In the genomic region with DNA sequence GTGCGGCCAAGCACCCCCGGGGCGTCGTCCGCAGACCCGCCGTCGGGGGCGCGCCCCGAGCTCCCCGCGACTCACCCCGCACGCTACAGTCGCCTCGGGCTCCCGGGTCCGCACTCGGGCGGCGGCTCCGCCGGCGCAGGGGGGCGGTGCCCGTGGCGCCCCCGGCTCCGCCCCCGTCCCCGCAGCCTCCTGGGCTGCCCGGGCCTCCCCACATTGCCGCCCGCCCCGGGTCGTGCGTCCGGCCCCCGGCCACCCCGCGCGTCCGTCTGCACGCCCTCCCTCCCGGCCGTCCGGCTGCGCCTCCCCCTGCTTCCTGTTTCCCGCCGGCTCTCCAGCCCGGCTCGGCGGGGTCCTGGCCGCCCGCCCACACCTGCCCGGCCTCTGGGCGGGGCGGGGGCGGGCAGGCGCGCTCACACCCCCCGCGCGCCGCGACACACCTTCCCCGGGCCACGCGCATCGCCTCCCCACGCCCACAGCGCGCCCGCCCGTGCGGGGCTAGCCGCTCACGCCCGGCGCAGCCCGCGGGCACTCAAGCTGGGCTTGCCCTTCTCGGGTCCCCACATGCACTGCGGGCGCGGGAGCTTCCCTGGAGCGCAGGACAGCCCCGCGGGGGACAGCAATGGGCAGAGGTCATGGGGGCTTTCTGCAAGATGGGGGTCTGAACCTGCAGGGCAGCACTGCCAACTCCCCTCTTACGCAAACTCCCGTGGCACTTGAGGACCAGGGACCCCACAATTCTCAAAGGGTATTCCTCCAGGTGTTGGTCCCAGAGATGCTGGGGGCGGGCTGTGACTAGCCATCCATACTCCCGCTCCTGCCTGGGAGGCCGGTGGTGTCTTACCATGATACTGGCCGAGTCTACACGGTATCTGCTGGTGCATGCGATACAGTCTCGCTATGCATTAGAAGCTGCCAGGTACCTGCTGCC, we compare ENCODE assay signal across 8 cellular contexts. TPM values are rescaled to one million over a fixed set of nuclear protein-coding genes. Genes with fewer than 3 reads are reported as not detected.
DNase-seq lines count a peak whose midpoint lies in the region; ATAC-seq and TF ChIP-seq lines count a peak whose summit lies in the region.

A gene with protein sequence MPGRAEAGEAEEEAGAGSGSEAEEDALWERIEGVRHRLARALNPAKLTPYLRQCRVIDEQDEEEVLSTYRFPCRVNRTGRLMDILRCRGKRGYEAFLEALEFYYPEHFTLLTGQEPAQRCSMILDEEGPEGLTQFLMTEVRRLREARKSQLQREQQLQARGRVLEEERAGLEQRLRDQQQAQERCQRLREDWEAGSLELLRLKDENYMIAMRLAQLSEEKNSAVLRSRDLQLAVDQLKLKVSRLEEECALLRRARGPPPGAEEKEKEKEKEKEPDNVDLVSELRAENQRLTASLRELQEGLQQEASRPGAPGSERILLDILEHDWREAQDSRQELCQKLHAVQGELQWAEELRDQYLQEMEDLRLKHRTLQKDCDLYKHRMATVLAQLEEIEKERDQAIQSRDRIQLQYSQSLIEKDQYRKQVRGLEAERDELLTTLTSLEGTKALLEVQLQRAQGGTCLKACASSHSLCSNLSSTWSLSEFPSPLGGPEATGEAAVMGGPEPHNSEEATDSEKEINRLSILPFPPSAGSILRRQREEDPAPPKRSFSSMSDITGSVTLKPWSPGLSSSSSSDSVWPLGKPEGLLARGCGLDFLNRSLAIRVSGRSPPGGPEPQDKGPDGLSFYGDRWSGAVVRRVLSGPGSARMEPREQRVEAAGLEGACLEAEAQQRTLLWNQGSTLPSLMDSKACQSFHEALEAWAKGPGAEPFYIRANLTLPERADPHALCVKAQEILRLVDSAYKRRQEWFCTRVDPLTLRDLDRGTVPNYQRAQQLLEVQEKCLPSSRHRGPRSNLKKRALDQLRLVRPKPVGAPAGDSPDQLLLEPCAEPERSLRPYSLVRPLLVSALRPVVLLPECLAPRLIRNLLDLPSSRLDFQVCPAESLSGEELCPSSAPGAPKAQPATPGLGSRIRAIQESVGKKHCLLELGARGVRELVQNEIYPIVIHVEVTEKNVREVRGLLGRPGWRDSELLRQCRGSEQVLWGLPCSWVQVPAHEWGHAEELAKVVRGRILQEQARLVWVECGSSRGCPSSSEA (minus strand): TSS at position 148 of the 928 bp plus-strand sequence. CDS start 215 bp downstream, outside the sequence.

- H3K27ac ChIP-seq in VCaP, result peak within 1 kb of the TSS; percentile 68; the same call in 1 of the 2 replicates
- H3K27ac ChIP-seq in fibroblast of lung (ENCODE audit: insufficient read depth, low read length), result no peak within 1 kb of the TSS
- H3K27ac ChIP-seq in neuronal stem cell (replicated peaks; ENCODE audit: low read length), result no peak within 1 kb of the TSS

- no peaks in the 10 kb centered on the region for H4K20me1 ChIP-seq in fibroblast of lung (ENCODE audit: control insufficient read depth, extremely low read depth, insufficient read depth, low read length)

- H3K36me3 ChIP-seq in fibroblast of lung (ENCODE audit: control insufficient read depth, insufficient read depth, low read length) (peaks cover 2% of the 10 kb centered on the region), neuronal stem cell (replicated peaks in 1 of 2; ENCODE audit: control insufficient read depth in 2 of 2, insufficient read depth in 2 of 2, low read length in 2 of 2) (peaks cover 0 to 12% of the 10 kb centered on the region in 2 donors)

- peak within 1 kb of the TSS; percentile 88 for H2AK5ac ChIP-seq in neuronal stem cell (ENCODE audit: low read depth, low read length)

- H3K9ac ChIP-seq in fibroblast of lung (ENCODE audit: insufficient read depth, low read length), result peak within 1 kb of the TSS; percentile 57
- peak within 1 kb of the TSS; percentile 95 for H3K9ac ChIP-seq in neuronal stem cell (ENCODE audit: low read depth, low read length, poor library complexity)

- TF ChIP-seq CTCF in VCaP (conservative IDR thresholded peaks at IDR 0.05) (no peak), fibroblast of lung (conservative IDR thresholded peaks at IDR 0.05 in 1 of 2, IDR thresholded peaks at IDR 0.05 in 1 of 2; ENCODE audit: low read depth in 1 of 2, low read length in 2 of 2) (no peak)

- H3K4me1 ChIP-seq in fibroblast of lung (ENCODE audit: control insufficient read depth, extremely low read depth, insufficient read depth, low read length), result peaks cover 4% of the 10 kb centered on the region
- H3K4me1 ChIP-seq in neuronal stem cell (ENCODE audit: control insufficient read depth in 2 of 2, insufficient read depth in 1 of 2, low read depth in 1 of 2, low read length in 2 of 2), result peaks cover 8 to 10% of the 10 kb centered on the region in 2 donors

- H2AFZ ChIP-seq in fibroblast of lung (ENCODE audit: low read length), result peak within 1 kb of the TSS; percentile 75
- peak within 1 kb of the TSS; percentile 93 for H2AFZ ChIP-seq in neuronal stem cell (ENCODE audit: low read length)

- H3K4ac ChIP-seq in neuronal stem cell (ENCODE audit: low read length), result peak within 1 kb of the TSS; percentile 31

- peak; percentile 46 to 56 for ATAC-seq in activated CD4-positive, CD25-positive, alpha-beta regulatory T cell treated with anti-CD3 and anti-CD28 coated beads, Interleukin-2, amount 50 U/mL, for 24 hours
- no peak for ATAC-seq in GM21447 (IDR thresholded peaks at IDR 0.05; ENCODE audit: unreplicated experiment)

- H3K18ac ChIP-seq in neuronal stem cell (ENCODE audit: low read length), result peak within 1 kb of the TSS; percentile 99

- peak within 1 kb of the TSS; percentile 95 for H2BK15ac ChIP-seq in neuronal stem cell (ENCODE audit: low read length)

- no peak for DNase-seq in activated CD4-positive, CD25-positive, alpha-beta regulatory T cell treated with anti-CD3 and anti-CD28 coated beads, Interleukin-2, amount 50 U/mL, for 72 hours
- DNase-seq in fibroblast of lung (ENCODE audit: low read depth in 2 of 2), result peak in 1 of 2 donors; percentile 19
- DNase-seq in neuronal stem cell (ENCODE audit: low spot score), result peak; percentile 30
- DNase-seq in GM19240 (ENCODE audit: insufficient read length, low spot score), result no peak
- no peak for DNase-seq in activated CD4-positive, CD25-positive, alpha-beta regulatory T cell (lab: John Stamatoyannopoulos, UW)

- H3K4me2 ChIP-seq in fibroblast of lung (ENCODE audit: extremely low read depth, insufficient read depth, low read length) (peak within 1 kb of the TSS; percentile 77), neuronal stem cell (ENCODE audit: insufficient read depth, low read length, poor library complexity, severe bottlenecking) (peak within 1 kb of the TSS; percentile 87)

- H3K9me3 ChIP-seq in fibroblast of lung (ENCODE audit: control insufficient read depth, insufficient read depth, low read depth, low read length) (no peaks in the 10 kb centered on the region), neuronal stem cell (replicated peaks in 1 of 2; ENCODE audit: control insufficient read depth in 2 of 2, insufficient read depth in 1 of 2, low read depth in 1 of 2, low read length in 2 of 2) (peaks cover 0 to 1% of the 10 kb centered on the region in 2 donors)

- H3K23ac ChIP-seq in neuronal stem cell (ENCODE audit: low read depth, low read length, poor library complexity), result peak within 1 kb of the TSS; percentile 99

- H3K27me3 ChIP-seq in fibroblast of lung (ENCODE audit: control insufficient read depth, insufficient read depth, low read length) (no peaks in the 10 kb centered on the region), neuronal stem cell (ENCODE audit: control insufficient read depth in 3 of 3, insufficient read depth in 3 of 3, low read depth in 1 of 3, low read length in 3 of 3) (peaks cover 4 to 25% (median 16%) of the 10 kb centered on the region in 3 experiments)

- H3K79me2 ChIP-seq in fibroblast of lung (ENCODE audit: control insufficient read depth, insufficient read depth, low read length), result no peaks in the 10 kb centered on the region

- H2BK120ac ChIP-seq in neuronal stem cell (ENCODE audit: low read depth, low read length), result peak within 1 kb of the TSS; percentile 92

- H2BK12ac ChIP-seq in neuronal stem cell (ENCODE audit: low read length), result peak within 1 kb of the TSS; percentile 96

- peak within 1 kb of the TSS; percentile 49 for H2BK5ac ChIP-seq in neuronal stem cell (ENCODE audit: low read length)

- H3K4me3 ChIP-seq in fibroblast of lung (replicated peaks in 1 of 4; ENCODE audit: control extremely low read depth in 1 of 4, insufficient read depth in 1 of 4, low read depth in 3 of 4, low read length in 4 of 4), result peak within 1 kb of the TSS; percentile 27 to 62 (median 56)
- peak within 1 kb of the TSS; percentile 69 to 88 for H3K4me3 ChIP-seq in neuronal stem cell (ENCODE audit: low read length in 2 of 2)

- no peaks in the 10 kb centered on the region for H3K79me1 ChIP-seq in neuronal stem cell (ENCODE audit: low read depth, low read length)

- H4K91ac ChIP-seq in neuronal stem cell (ENCODE audit: low read depth, low read length, poor library complexity), result peak within 1 kb of the TSS; percentile 76

- no CpG with 5 or more reads among the region's 99 CpGs for WGBS in neuronal stem cell (ENCODE audit: extremely low coverage in 2 of 2, insufficient read length in 2 of 2, insufficient replicate concordance in 1 of 2), 2 donors

- H3K14ac ChIP-seq in neuronal stem cell (ENCODE audit: low read length), result peak within 1 kb of the TSS; percentile 87

- H4K8ac ChIP-seq in neuronal stem cell (ENCODE audit: low read depth, low read length), result peak within 1 kb of the TSS; percentile 54

RNA-seq across cellular contexts. Expression of the gene that starts here (rescaled TPM):
- total RNA-seq in fibroblast of lung, result 1.3 and 2.3 TPM in 2 replicates
- polyA plus RNA-seq in fibroblast of lung, result 1.6 and 2.7 TPM in 2 replicates
- 3.1 and 5.4 TPM in 2 replicates for polyA plus RNA-seq in fibroblast of lung (2012)
- 4.0 and 10.5 TPM in 2 replicates for polyA minus RNA-seq in fibroblast of lung (ENCODE audit: low replicate concordance)
- 4.2 TPM for polyA plus RNA-seq in neuronal stem cell (2013, experiment 1 of 2)
- polyA plus RNA-seq in neuronal stem cell (2013, experiment 2 of 2), result 4.3 TPM
